37 cellular contexts compared by ENCODE assay signal in genomic region chr11:76196849-76197248, GRCh38. TPM values are rescaled to one million over a fixed set of nuclear protein-coding genes. Genes with fewer than 3 reads are reported as not detected.
"Had no signal": no experiment of that assay in that cellular context is flagged by ENCODE, and none has a peak within 500 bp of the region (broad histone marks: within the 10 kb centered on the region; RNA-seq: fewer than 3 reads in every experiment).

No MANE protein-coding gene starts in this region.

- H3K9me3 Mint-ChIP-seq: activated CD4-positive, alpha-beta memory T cell treated with anti-CD3 and anti-CD28 coated beads, Interleukin-2, amount 10 ng/mL, durations not matched to agents 7 days and 5 days; activated CD4-positive, alpha-beta T cell treated with anti-CD3 and anti-CD28 coated beads, Interleukin-2, amount 10 ng/mL, durations not matched to agents 7 days and 5 days; activated naive CD4-positive, alpha-beta T cell treated with anti-CD3 and anti-CD28 coated beads, Interleukin-2, amount 10 ng/mL, durations not matched to agents 7 days and 5 days; activated naive CD4-positive, alpha-beta T cell treated with anti-CD3 and anti-CD28 coated beads, Interleukin-2, amount 50 U/mL, for 24 hours; activated naive CD8-positive, alpha-beta T cell treated with anti-CD3 and anti-CD28 coated beads, Interleukin-2, amount 10 ng/mL, durations not matched to agents 7 days and 5 days; activated naive CD8-positive, alpha-beta T cell treated with anti-CD3 and anti-CD28 coated beads, Interleukin-2, amount 50 U/mL, for 24 hours; activated T-cell treated with anti-CD3 and anti-CD28 coated beads, Interleukin-2, amount 50 U/mL, for 24 hours; activated T-helper 2 cell treated with anti-CD3 and anti-CD28 coated beads, Interferon-gamma antibody, Interleukin-2, Interleukin-4, amounts not matched to agents 10 μg/mL and 5 μg/mL and 100 μg/mL, durations not matched to agents 14 hours and 24 hours and 36 hours; T-helper 1 cell treated with Interleukin-12 subunit alpha and Interleukin-12 subunit beta and Interleukin-4 antibody, amounts not matched to agents 30 μg/mL and 1 μg/mL, for 36 hours; T-helper 2 cell treated with Interferon-gamma antibody and Interleukin-4, amounts not matched to agents 5 μg/mL and 100 μg/mL, for 36 hours; WTC11 had no signal

- H3K27ac Mint-ChIP-seq: activated CD4-positive, alpha-beta memory T cell treated with anti-CD3 and anti-CD28 coated beads, Interleukin-2, amount 10 ng/mL, durations not matched to agents 7 days and 5 days; activated CD4-positive, alpha-beta T cell treated with anti-CD3 and anti-CD28 coated beads for 36 hours; activated CD4-positive, alpha-beta T cell treated with anti-CD3 and anti-CD28 coated beads, Interleukin-2, amount 10 ng/mL, durations not matched to agents 7 days and 5 days; activated CD8-positive, alpha-beta memory T cell treated with anti-CD3 and anti-CD28 coated beads, Interleukin-2, amount 10 ng/mL, durations not matched to agents 7 days and 5 days; activated CD8-positive, alpha-beta T cell treated with anti-CD3 and anti-CD28 coated beads, Interleukin-2, amount 10 ng/mL, durations not matched to agents 7 days and 5 days; activated naive CD4-positive, alpha-beta T cell treated with anti-CD3 and anti-CD28 coated beads, Interleukin-2, amount 10 ng/mL, durations not matched to agents 7 days and 5 days; activated naive CD4-positive, alpha-beta T cell treated with anti-CD3 and anti-CD28 coated beads, Interleukin-2, amount 50 U/mL, for 24 hours; activated naive CD8-positive, alpha-beta T cell; activated naive CD8-positive, alpha-beta T cell treated with anti-CD3 and anti-CD28 coated beads, Interleukin-2, amount 10 ng/mL, durations not matched to agents 7 days and 5 days; activated naive CD8-positive, alpha-beta T cell treated with anti-CD3 and anti-CD28 coated beads, Interleukin-2, amount 50 U/mL, for 24 hours; activated T-cell treated with anti-CD3 and anti-CD28 coated beads, Interleukin-2, amount 50 U/mL, for 24 hours; activated T-helper 2 cell treated with anti-CD3 and anti-CD28 coated beads, Interferon-gamma antibody, Interleukin-2, Interleukin-4, amounts not matched to agents 10 μg/mL and 5 μg/mL and 100 μg/mL, durations not matched to agents 14 hours and 24 hours and 36 hours; T-helper 1 cell treated with Interleukin-12 subunit alpha and Interleukin-12 subunit beta and Interleukin-4 antibody, amounts not matched to agents 30 μg/mL and 1 μg/mL, for 36 hours; T-helper 2 cell treated with Interferon-gamma antibody and Interleukin-4, amounts not matched to agents 5 μg/mL and 100 μg/mL, for 36 hours; WTC11 had no signal

- FAIRE-seq: TTC549 had no signal

- H3K4me3 Mint-ChIP-seq: activated CD4-positive, alpha-beta memory T cell treated with anti-CD3 and anti-CD28 coated beads, Interleukin-2, amount 10 ng/mL, durations not matched to agents 7 days and 5 days; activated CD4-positive, alpha-beta T cell treated with anti-CD3 and anti-CD28 coated beads for 36 hours; activated CD4-positive, alpha-beta T cell treated with anti-CD3 and anti-CD28 coated beads, Interleukin-2, amount 10 ng/mL, durations not matched to agents 7 days and 5 days; activated CD8-positive, alpha-beta memory T cell treated with anti-CD3 and anti-CD28 coated beads, Interleukin-2, amount 10 ng/mL, durations not matched to agents 7 days and 5 days; activated CD8-positive, alpha-beta T cell treated with anti-CD3 and anti-CD28 coated beads, Interleukin-2, amount 10 ng/mL, durations not matched to agents 7 days and 5 days; activated naive CD4-positive, alpha-beta T cell treated with anti-CD3 and anti-CD28 coated beads, Interleukin-2, amount 10 ng/mL, durations not matched to agents 7 days and 5 days; activated naive CD4-positive, alpha-beta T cell treated with anti-CD3 and anti-CD28 coated beads, Interleukin-2, amount 50 U/mL, for 24 hours; activated naive CD8-positive, alpha-beta T cell; activated naive CD8-positive, alpha-beta T cell treated with anti-CD3 and anti-CD28 coated beads, Interleukin-2, amount 10 ng/mL, durations not matched to agents 7 days and 5 days; activated naive CD8-positive, alpha-beta T cell treated with anti-CD3 and anti-CD28 coated beads, Interleukin-2, amount 50 U/mL, for 24 hours; activated T-cell treated with anti-CD3 and anti-CD28 coated beads, Interleukin-2, amount 50 U/mL, for 24 hours; T-helper 1 cell treated with Interleukin-12 subunit alpha and Interleukin-12 subunit beta and Interleukin-4 antibody, amounts not matched to agents 30 μg/mL and 1 μg/mL, for 36 hours; T-helper 2 cell treated with Interferon-gamma antibody and Interleukin-4, amounts not matched to agents 5 μg/mL and 100 μg/mL, for 36 hours; WTC11 had no signal

- H3K4me1 ChIP-seq: ascending aorta, breast epithelium had no signal

- H3K4me3 ChIP-seq: ascending aorta, breast epithelium had no signal

- DNase-seq: activated CD4-positive, alpha-beta memory T cell treated with anti-CD3 and anti-CD28 coated beads, Interleukin-2, amount 10 ng/mL, durations not matched to agents 7 days and 5 days; activated CD4-positive, alpha-beta T cell treated with anti-CD3 and anti-CD28 coated beads for 1 hour; activated CD4-positive, alpha-beta T cell treated with anti-CD3 and anti-CD28 coated beads for 36 hours; activated CD4-positive, alpha-beta T cell treated with anti-CD3 and anti-CD28 coated beads for 48 hours; activated CD4-positive, alpha-beta T cell treated with anti-CD3 and anti-CD28 coated beads, Interleukin-2, amount 10 ng/mL, durations not matched to agents 7 days and 5 days; activated CD4-positive, alpha-beta T cell treated with anti-CD3 and anti-CD28 coated beads, Interleukin-2, amount 50 U/mL, for 48 hours; activated CD4-positive, CD25-positive, alpha-beta regulatory T cell; activated CD8-positive, alpha-beta memory T cell treated with anti-CD3 and anti-CD28 coated beads for 24 hours; activated CD8-positive, alpha-beta memory T cell treated with anti-CD3 and anti-CD28 coated beads, Interleukin-2, amount 10 ng/mL, durations not matched to agents 7 days and 5 days; activated CD8-positive, alpha-beta memory T cell treated with anti-CD3 and anti-CD28 coated beads, Interleukin-2, amount 50 U/mL, for 48 hours; activated CD8-positive, alpha-beta T cell treated with anti-CD3 and anti-CD28 coated beads, Interleukin-2, amount 10 ng/mL, durations not matched to agents 7 days and 5 days; activated effector memory CD4-positive, alpha-beta T cell treated with Interleukin-2 at 50 U/mL for 16 hours; activated gamma-delta T cell; activated naive CD4-positive, alpha-beta T cell treated with anti-CD3 and anti-CD28 coated beads, Interleukin-2, amount 10 ng/mL, durations not matched to agents 7 days and 5 days; activated naive CD4-positive, alpha-beta T cell treated with Interleukin-2 at 50 U/mL for 16 hours; activated naive CD8-positive, alpha-beta T cell treated with anti-CD3 and anti-CD28 coated beads, Interleukin-2, amount 10 ng/mL, durations not matched to agents 7 days and 5 days; activated naive CD8-positive, alpha-beta T cell treated with anti-CD3 and anti-CD28 coated beads, Interleukin-2, amount 50 U/mL, for 24 hours; activated T-cell treated with anti-CD3 and anti-CD28 coated beads, Interleukin-2, amount 50 U/mL, for 24 hours; activated T-cell treated with anti-CD3 and anti-CD28 coated beads, Interleukin-2, amount 50 U/mL, for 48 hours; amygdala; anterior cingulate cortex; brain microvascular endothelial cell; central memory CD4-positive, alpha-beta T cell; T-helper 1 cell; T-helper 2 cell; T-helper 9 cell; WERI-Rb-1 had no signal

- H3K27me3 ChIP-seq: ascending aorta, brain microvascular endothelial cell, breast epithelium had no signal

- H3K27ac ChIP-seq: ascending aorta, brain microvascular endothelial cell, breast epithelium, WERI-Rb-1 had no signal

- H3K4me1 Mint-ChIP-seq: activated CD4-positive, alpha-beta memory T cell treated with anti-CD3 and anti-CD28 coated beads, Interleukin-2, amount 10 ng/mL, durations not matched to agents 7 days and 5 days; activated CD4-positive, alpha-beta T cell treated with anti-CD3 and anti-CD28 coated beads for 36 hours; activated CD4-positive, alpha-beta T cell treated with anti-CD3 and anti-CD28 coated beads, Interleukin-2, amount 10 ng/mL, durations not matched to agents 7 days and 5 days; activated naive CD4-positive, alpha-beta T cell treated with anti-CD3 and anti-CD28 coated beads, Interleukin-2, amount 10 ng/mL, durations not matched to agents 7 days and 5 days; activated naive CD4-positive, alpha-beta T cell treated with anti-CD3 and anti-CD28 coated beads, Interleukin-2, amount 50 U/mL, for 24 hours; activated naive CD8-positive, alpha-beta T cell treated with anti-CD3 and anti-CD28 coated beads, Interleukin-2, amount 50 U/mL, for 24 hours; WTC11 had no signal

- ATAC-seq: activated CD4-positive, alpha-beta T cell treated with anti-CD3 and anti-CD28 coated beads for 36 hours; activated CD4-positive, CD25-positive, alpha-beta regulatory T cell treated with anti-CD3 and anti-CD28 coated beads, Interleukin-2, amount 50 U/mL, for 24 hours; activated CD8-positive, alpha-beta memory T cell treated with anti-CD3 and anti-CD28 coated beads, Interleukin-2, amount 10 ng/mL, durations not matched to agents 7 days and 5 days; activated CD8-positive, alpha-beta T cell treated with anti-CD3 and anti-CD28 coated beads, Interleukin-2, amount 10 ng/mL, durations not matched to agents 7 days and 5 days; activated naive CD8-positive, alpha-beta T cell treated with anti-CD3 and anti-CD28 coated beads, Interleukin-2, amount 50 U/mL, for 24 hours; WTC11 had no signal

- H3K27me3 Mint-ChIP-seq: activated CD4-positive, alpha-beta T cell treated with anti-CD3 and anti-CD28 coated beads for 36 hours; activated CD4-positive, alpha-beta T cell treated with anti-CD3 and anti-CD28 coated beads, Interleukin-2, amount 10 ng/mL, durations not matched to agents 7 days and 5 days; activated CD8-positive, alpha-beta memory T cell treated with anti-CD3 and anti-CD28 coated beads, Interleukin-2, amount 10 ng/mL, durations not matched to agents 7 days and 5 days; activated naive CD4-positive, alpha-beta T cell treated with anti-CD3 and anti-CD28 coated beads, Interleukin-2, amount 50 U/mL, for 24 hours; activated naive CD8-positive, alpha-beta T cell; activated naive CD8-positive, alpha-beta T cell treated with anti-CD3 and anti-CD28 coated beads, Interleukin-2, amount 10 ng/mL, durations not matched to agents 7 days and 5 days; activated naive CD8-positive, alpha-beta T cell treated with anti-CD3 and anti-CD28 coated beads, Interleukin-2, amount 50 U/mL, for 24 hours; activated T-cell treated with anti-CD3 and anti-CD28 coated beads, Interleukin-2, amount 50 U/mL, for 24 hours had no signal

- H3K36me3 Mint-ChIP-seq: activated CD8-positive, alpha-beta memory T cell treated with anti-CD3 and anti-CD28 coated beads, Interleukin-2, amount 10 ng/mL, durations not matched to agents 7 days and 5 days; activated naive CD4-positive, alpha-beta T cell treated with anti-CD3 and anti-CD28 coated beads, Interleukin-2, amount 10 ng/mL, durations not matched to agents 7 days and 5 days; activated naive CD4-positive, alpha-beta T cell treated with anti-CD3 and anti-CD28 coated beads, Interleukin-2, amount 50 U/mL, for 24 hours; activated naive CD8-positive, alpha-beta T cell; activated naive CD8-positive, alpha-beta T cell treated with anti-CD3 and anti-CD28 coated beads, Interleukin-2, amount 10 ng/mL, durations not matched to agents 7 days and 5 days; WTC11 had no signal

- H3K9me3 ChIP-seq: ascending aorta, breast epithelium had no signal

- H3K36me3 ChIP-seq: ascending aorta, brain microvascular endothelial cell, breast epithelium, WERI-Rb-1 had no signal

RNA-seq across cellular contexts. Expression of gene WNT11, which starts 9.5 kb away (rescaled TPM):
- total RNA-seq: activated CD4-positive, alpha-beta T cell treated with anti-CD3 and anti-CD28 coated beads for 36 hours; activated CD4-positive, alpha-beta T cell treated with anti-CD3 and anti-CD28 coated beads, Interleukin-2, amount 10 ng/mL, durations not matched to agents 7 days and 5 days had no signal
